Comparison of ENCODE assay signal across 1 cellular context in the genomic region with DNA sequence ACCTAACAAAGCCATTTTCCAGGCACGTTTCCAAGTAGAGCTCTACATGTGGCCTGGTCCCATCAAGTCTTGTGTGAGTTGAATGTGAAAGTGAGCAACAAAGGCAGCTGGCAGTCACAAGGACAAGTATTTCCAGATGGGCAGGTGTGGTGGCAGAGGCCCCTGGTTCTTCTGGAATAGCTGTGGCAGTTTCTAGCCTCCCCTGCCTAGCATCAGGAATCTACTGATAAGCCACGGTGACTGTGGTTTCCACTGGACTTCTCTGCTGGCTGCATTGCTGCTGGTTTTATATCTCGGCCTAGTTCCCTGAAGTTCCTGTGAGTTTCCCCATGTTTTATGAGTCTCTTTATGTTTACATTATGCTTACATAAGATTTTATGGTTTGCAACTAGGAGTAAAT.
A peak's percentile ranks its signal among the peaks of the same experiment; 100 is the strongest.
TF ChIP-seq lines count a peak whose summit lies in the region.

No MANE protein-coding gene starts in this region.

TF ChIP-seq in K562, 482 proteins besides CTCF, POLR2A, EP300 and RAD21 (continued from another document):
- TF ChIP-seq, protein P1, sequence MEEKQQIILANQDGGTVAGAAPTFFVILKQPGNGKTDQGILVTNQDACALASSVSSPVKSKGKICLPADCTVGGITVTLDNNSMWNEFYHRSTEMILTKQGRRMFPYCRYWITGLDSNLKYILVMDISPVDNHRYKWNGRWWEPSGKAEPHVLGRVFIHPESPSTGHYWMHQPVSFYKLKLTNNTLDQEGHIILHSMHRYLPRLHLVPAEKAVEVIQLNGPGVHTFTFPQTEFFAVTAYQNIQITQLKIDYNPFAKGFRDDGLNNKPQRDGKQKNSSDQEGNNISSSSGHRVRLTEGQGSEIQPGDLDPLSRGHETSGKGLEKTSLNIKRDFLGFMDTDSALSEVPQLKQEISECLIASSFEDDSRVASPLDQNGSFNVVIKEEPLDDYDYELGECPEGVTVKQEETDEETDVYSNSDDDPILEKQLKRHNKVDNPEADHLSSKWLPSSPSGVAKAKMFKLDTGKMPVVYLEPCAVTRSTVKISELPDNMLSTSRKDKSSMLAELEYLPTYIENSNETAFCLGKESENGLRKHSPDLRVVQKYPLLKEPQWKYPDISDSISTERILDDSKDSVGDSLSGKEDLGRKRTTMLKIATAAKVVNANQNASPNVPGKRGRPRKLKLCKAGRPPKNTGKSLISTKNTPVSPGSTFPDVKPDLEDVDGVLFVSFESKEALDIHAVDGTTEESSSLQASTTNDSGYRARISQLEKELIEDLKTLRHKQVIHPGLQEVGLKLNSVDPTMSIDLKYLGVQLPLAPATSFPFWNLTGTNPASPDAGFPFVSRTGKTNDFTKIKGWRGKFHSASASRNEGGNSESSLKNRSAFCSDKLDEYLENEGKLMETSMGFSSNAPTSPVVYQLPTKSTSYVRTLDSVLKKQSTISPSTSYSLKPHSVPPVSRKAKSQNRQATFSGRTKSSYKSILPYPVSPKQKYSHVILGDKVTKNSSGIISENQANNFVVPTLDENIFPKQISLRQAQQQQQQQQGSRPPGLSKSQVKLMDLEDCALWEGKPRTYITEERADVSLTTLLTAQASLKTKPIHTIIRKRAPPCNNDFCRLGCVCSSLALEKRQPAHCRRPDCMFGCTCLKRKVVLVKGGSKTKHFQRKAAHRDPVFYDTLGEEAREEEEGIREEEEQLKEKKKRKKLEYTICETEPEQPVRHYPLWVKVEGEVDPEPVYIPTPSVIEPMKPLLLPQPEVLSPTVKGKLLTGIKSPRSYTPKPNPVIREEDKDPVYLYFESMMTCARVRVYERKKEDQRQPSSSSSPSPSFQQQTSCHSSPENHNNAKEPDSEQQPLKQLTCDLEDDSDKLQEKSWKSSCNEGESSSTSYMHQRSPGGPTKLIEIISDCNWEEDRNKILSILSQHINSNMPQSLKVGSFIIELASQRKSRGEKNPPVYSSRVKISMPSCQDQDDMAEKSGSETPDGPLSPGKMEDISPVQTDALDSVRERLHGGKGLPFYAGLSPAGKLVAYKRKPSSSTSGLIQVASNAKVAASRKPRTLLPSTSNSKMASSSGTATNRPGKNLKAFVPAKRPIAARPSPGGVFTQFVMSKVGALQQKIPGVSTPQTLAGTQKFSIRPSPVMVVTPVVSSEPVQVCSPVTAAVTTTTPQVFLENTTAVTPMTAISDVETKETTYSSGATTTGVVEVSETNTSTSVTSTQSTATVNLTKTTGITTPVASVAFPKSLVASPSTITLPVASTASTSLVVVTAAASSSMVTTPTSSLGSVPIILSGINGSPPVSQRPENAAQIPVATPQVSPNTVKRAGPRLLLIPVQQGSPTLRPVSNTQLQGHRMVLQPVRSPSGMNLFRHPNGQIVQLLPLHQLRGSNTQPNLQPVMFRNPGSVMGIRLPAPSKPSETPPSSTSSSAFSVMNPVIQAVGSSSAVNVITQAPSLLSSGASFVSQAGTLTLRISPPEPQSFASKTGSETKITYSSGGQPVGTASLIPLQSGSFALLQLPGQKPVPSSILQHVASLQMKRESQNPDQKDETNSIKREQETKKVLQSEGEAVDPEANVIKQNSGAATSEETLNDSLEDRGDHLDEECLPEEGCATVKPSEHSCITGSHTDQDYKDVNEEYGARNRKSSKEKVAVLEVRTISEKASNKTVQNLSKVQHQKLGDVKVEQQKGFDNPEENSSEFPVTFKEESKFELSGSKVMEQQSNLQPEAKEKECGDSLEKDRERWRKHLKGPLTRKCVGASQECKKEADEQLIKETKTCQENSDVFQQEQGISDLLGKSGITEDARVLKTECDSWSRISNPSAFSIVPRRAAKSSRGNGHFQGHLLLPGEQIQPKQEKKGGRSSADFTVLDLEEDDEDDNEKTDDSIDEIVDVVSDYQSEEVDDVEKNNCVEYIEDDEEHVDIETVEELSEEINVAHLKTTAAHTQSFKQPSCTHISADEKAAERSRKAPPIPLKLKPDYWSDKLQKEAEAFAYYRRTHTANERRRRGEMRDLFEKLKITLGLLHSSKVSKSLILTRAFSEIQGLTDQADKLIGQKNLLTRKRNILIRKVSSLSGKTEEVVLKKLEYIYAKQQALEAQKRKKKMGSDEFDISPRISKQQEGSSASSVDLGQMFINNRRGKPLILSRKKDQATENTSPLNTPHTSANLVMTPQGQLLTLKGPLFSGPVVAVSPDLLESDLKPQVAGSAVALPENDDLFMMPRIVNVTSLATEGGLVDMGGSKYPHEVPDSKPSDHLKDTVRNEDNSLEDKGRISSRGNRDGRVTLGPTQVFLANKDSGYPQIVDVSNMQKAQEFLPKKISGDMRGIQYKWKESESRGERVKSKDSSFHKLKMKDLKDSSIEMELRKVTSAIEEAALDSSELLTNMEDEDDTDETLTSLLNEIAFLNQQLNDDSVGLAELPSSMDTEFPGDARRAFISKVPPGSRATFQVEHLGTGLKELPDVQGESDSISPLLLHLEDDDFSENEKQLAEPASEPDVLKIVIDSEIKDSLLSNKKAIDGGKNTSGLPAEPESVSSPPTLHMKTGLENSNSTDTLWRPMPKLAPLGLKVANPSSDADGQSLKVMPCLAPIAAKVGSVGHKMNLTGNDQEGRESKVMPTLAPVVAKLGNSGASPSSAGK (IDR thresholded peaks at IDR 0.05): 0 out of 2 replicates have a peak, but pooled peaks have one; percentile 9
- no peak for TF ChIP-seq TCFL5 (CRISPR knock-in tag; conservative IDR thresholded peaks at IDR 0.05)
- peak; percentile 20; the same call in 1 of the 2 replicates for TF ChIP-seq STAT5A (IDR thresholded peaks at IDR 0.05; ENCODE audit: borderline replicate concordance, low read length)
- TF ChIP-seq ZNF175 (CRISPR knock-in tag; IDR thresholded peaks at IDR 0.05; ENCODE audit: low read depth): no peak
- peak; percentile 45; the same call in 1 of the 2 replicates for TF ChIP-seq CBX5 (IDR thresholded peaks at IDR 0.05; ENCODE audit: borderline replicate concordance, low read depth)
- peak; percentile 71 for TF ChIP-seq TEAD4 (IDR thresholded peaks at IDR 0.05; ENCODE audit: low read length)
- no peak for TF ChIP-seq TEAD4 (CRISPR knock-in tag; IDR thresholded peaks at IDR 0.05; ENCODE audit: borderline replicate concordance)
- 0 out of 2 replicates have a peak, but pooled peaks have one; percentile 13 for TF ChIP-seq CBFA2T2 (conservative IDR thresholded peaks at IDR 0.05)
- 0 out of 2 replicates have a peak, but pooled peaks have one; percentile 49 for TF ChIP-seq LCOR (CRISPR knock-in tag; IDR thresholded peaks at IDR 0.05)
- TF ChIP-seq MIER1 (IDR thresholded peaks at IDR 0.05; ENCODE audit: low read depth): peak; percentile 97
- TF ChIP-seq TRIM25 (IDR thresholded peaks at IDR 0.05; ENCODE audit: borderline replicate concordance): no peak
- peak; percentile 41 for TF ChIP-seq RBM25 (IDR thresholded peaks at IDR 0.05; ENCODE audit: low read depth, low read length, severe bottlenecking)
- peak; percentile 44 for TF ChIP-seq TCF3 (CRISPR knock-in tag; IDR thresholded peaks at IDR 0.05)
- TF ChIP-seq ZFP36 (IDR thresholded peaks at IDR 0.05; ENCODE audit: low read depth, low read length, partially characterized antibody): peak; percentile 16
- peak; percentile 27; the same call in 1 of the 2 replicates for TF ChIP-seq NFE2 (IDR thresholded peaks at IDR 0.05; ENCODE audit: low read depth)
- TF ChIP-seq ZKSCAN8 (CRISPR knock-in tag; IDR thresholded peaks at IDR 0.05): 0 out of 2 replicates have a peak, but pooled peaks have one; percentile 38
- TF ChIP-seq FOXP1 (CRISPR knock-in tag; IDR thresholded peaks at IDR 0.05): no peak
- peak; percentile 68 for TF ChIP-seq CXXC5 (CRISPR knock-in tag; IDR thresholded peaks at IDR 0.05)
- TF ChIP-seq ZNF589 (CRISPR knock-in tag; IDR thresholded peaks at IDR 0.05; ENCODE audit: low read depth): 0 out of 2 replicates have a peak, but pooled peaks have one; percentile 26
- no peak for TF ChIP-seq DNMT1 (IDR thresholded peaks at IDR 0.05)
